ENCODE assay signal across 22 cellular contexts in the genomic region with DNA sequence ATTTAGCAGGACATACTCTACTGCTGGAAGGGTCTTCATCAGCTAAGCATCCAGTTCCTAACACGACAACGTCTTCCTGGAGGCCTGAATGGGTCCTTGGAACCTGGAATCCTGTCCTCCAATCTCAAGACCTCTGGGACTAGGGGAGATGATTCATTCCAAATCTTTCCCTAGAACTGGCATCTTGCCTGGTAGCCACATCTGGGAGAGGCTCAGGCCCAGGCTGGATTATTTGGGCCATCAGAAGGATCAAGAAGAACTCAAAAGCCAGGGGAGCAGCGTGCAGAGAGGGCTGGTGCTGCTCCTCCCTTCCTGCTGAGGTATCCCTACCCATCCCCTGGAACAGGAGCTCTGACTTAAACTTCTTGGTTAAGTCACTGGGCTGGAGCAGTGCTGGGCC. TPM values are rescaled to one million over a fixed set of nuclear protein-coding genes. Genes with fewer than 3 reads are reported as not detected.
A peak's percentile ranks its signal among the peaks of the same experiment; 100 is the strongest.
DNase-seq lines count a peak whose midpoint lies in the region; ATAC-seq and TF ChIP-seq lines count a peak whose summit lies in the region.
"Had no signal": no experiment of that assay in that cellular context is flagged by ENCODE, and none has a peak within 500 bp of the region (broad histone marks: within the 10 kb centered on the region; RNA-seq: fewer than 3 reads in every experiment).

No MANE protein-coding gene starts in this region.

- H3K4me1 ChIP-seq in PC-3 (ENCODE audit: insufficient read depth, low read length), result peaks cover 51% of the 10 kb centered on the region
- peaks cover 39% of the 10 kb centered on the region for H3K4me1 ChIP-seq in osteoblast (ENCODE audit: insufficient read depth, low read length)
- H3K4me1 ChIP-seq: parathyroid adenoma had no signal

- DNase-seq in EL (peak; percentile 84), PC-3 (peak; percentile 95), osteoblast (ENCODE audit: insufficient read length, low spot score, missing footprints) (peak; percentile 98), NCI-H1694 (lab: John Stamatoyannopoulos, UW) (no peak), DMS53 (lab: John Stamatoyannopoulos, UW) (no peak)
- DNase-seq: activated gamma-delta T cell; body of pancreas; glutamatergic neuron; islet precursor cell; NCI-H1417 treated with DMSO at 0.1 percent for 48 hours; NCI-H510A treated with DMSO at 0.1 percent for 48 hours; stimulated activated CD4-positive, alpha-beta T cell treated with anti-CD3 and anti-CD28 coated beads, Interleukin-12 subunit alpha, Interleukin-12 subunit beta, amount 100 ng/mL, for 4 hours; SW 1271; WERI-Rb-1 had no signal

- H3K36me3 ChIP-seq in PC-3 (ENCODE audit: low read depth, low read length) (no peaks in the 10 kb centered on the region), osteoblast (ENCODE audit: insufficient read depth, low read length) (no peaks in the 10 kb centered on the region)
- H3K36me3 ChIP-seq: BLaER1 had no signal

- no peaks in the 10 kb centered on the region for H3K9me2 ChIP-seq in PC-3 (replicated peaks; ENCODE audit: low read length)

- BruUV-seq in PC-3 (replicated peaks; lab: Mats Ljungman, UMichigan), result no TSS peak

- no peak overlapping the region for H3K4me2 ChIP-seq in PC-3 (ENCODE audit: low read length)
- H3K4me2 ChIP-seq in osteoblast (ENCODE audit: insufficient read depth, low read length), result peak overlapping the region; percentile 5
- H3K4me2 ChIP-seq: BLaER1 had no signal

- no peaks in the 10 kb centered on the region for H3K27me3 ChIP-seq in PC-3 (ENCODE audit: low read length)
- no peaks in the 10 kb centered on the region for H3K27me3 ChIP-seq in osteoblast (ENCODE audit: insufficient read depth, low read length)
- H3K27me3 ChIP-seq: BLaER1, body of pancreas had no signal

- intact Hi-C loops in PC-3 (cut with micrococcal nuclease), result no loop called here

- CTCF ChIA-PET in PC-3 (lab: Charles Lee), result interaction anchor here (0.5 to 0.6 kb wide), 2 partner anchors 8 to 23 kb away, joined by 3 read pairs; no protein-coding TSS in a partner anchor

- no peak overlapping the region for H3K9ac ChIP-seq in PC-3 (ENCODE audit: low read length)
- H3K9ac ChIP-seq: BLaER1, parathyroid adenoma had no signal

- H3K4me3 ChIP-seq in PC-3 (ENCODE audit: low read length) (no peak overlapping the region), osteoblast (ENCODE audit: insufficient read depth, low read length) (no peak overlapping the region)
- H3K4me3 ChIP-seq: BLaER1, body of pancreas had no signal

- H3K9me3 ChIP-seq in PC-3 (ENCODE audit: low read length), result no peaks in the 10 kb centered on the region
- no peaks in the 10 kb centered on the region for H3K9me3 ChIP-seq in osteoblast (ENCODE audit: low read depth, low read length)
- H3K9me3 ChIP-seq: BLaER1, body of pancreas had no signal

- H3K79me2 ChIP-seq in PC-3 (ENCODE audit: low read length), result peaks cover 28% of the 10 kb centered on the region
- peaks cover 21% of the 10 kb centered on the region for H3K79me2 ChIP-seq in osteoblast (ENCODE audit: insufficient read depth, low read length)
- H3K79me2 ChIP-seq: parathyroid adenoma had no signal

- ATAC-seq in PC-3 (no peak; the same call in 1 of the 2 replicates), esophagus mucosa (peak; percentile 2), GM21390 (IDR thresholded peaks at IDR 0.05; ENCODE audit: unreplicated experiment) (no peak), HG03095 (IDR thresholded peaks at IDR 0.05; ENCODE audit: unreplicated experiment) (no peak)
- ATAC-seq: body of pancreas had no signal

- no peaks in the 10 kb centered on the region for H4K20me1 ChIP-seq in PC-3 (ENCODE audit: low read length)
- H4K20me1 ChIP-seq in osteoblast (ENCODE audit: insufficient read depth, low read length), result peaks cover 17% of the 10 kb centered on the region

- POLR2A ChIA-PET in PC-3 (lab: Charles Lee; ENCODE audit: unreplicated experiment), result no interaction called here

- no peak for TF ChIP-seq CTCF in PC-3 (conservative IDR thresholded peaks at IDR 0.05; ENCODE audit: low read depth, low read length)
- no peak for TF ChIP-seq CTCF in osteoblast (IDR thresholded peaks at IDR 0.05; ENCODE audit: extremely low read depth, low read depth, low read length)

- no peaks in the 10 kb centered on the region for H3F3A ChIP-seq in PC-3 (ENCODE audit: low read length, unreplicated experiment)

- H3K27ac ChIP-seq in PC-3 (ENCODE audit: low read length) (no peak overlapping the region), osteoblast (ENCODE audit: low read depth, low read length) (peak overlapping the region; percentile 3)
- H3K27ac ChIP-seq: BLaER1, body of pancreas, parathyroid adenoma, WERI-Rb-1 had no signal

- no peak overlapping the region for H2AFZ ChIP-seq in PC-3 (ENCODE audit: low read length)
- no peak overlapping the region for H2AFZ ChIP-seq in osteoblast (ENCODE audit: low read length)
- H2AFZ ChIP-seq: parathyroid adenoma had no signal

RNA-seq across cellular contexts. Expression of a gene that starts 2.8 kb away (rescaled TPM):
- 216 and 349 TPM in 2 replicates for total RNA-seq in PC-3 (2014; rRNA removed)
- total RNA-seq in esophagus mucosa, result 78.6 TPM
- total RNA-seq in osteoblast, result 116 and 134 TPM in 2 replicates
- total RNA-seq: OCI-LY7 had no signal

RNA-seq across cellular contexts. Expression of a gene that starts 35.2 kb away (rescaled TPM):
- total RNA-seq in PC-3 (2014; rRNA removed), result 147 and 189 TPM in 2 replicates
- total RNA-seq in esophagus mucosa, result 115 TPM
- total RNA-seq in osteoblast, result 389 and 480 TPM in 2 replicates

RNA-seq across cellular contexts. Expression of a gene that starts 50.2 kb away (rescaled TPM):
- total RNA-seq in PC-3 (2014; rRNA removed) (not detected in 2 replicates), esophagus mucosa (not detected), osteoblast (not detected in 2 replicates)
- total RNA-seq: activated CD8-positive, alpha-beta memory T cell treated with anti-CD3 and anti-CD28 coated beads for 36 hours; body of pancreas; mononuclear cell had no signal

Comparison
In these comparisons a context has a peak if more than half of its experiments do, and no peak if none do; other contexts are left out.
1. DNase-seq: peak in EL (single experiment), PC-3 (single experiment) and osteoblast (single experiment); none in NCI-H1694 (single experiment) and DMS53 (single experiment).